Comparison of ENCODE assay signal across 8 cellular contexts in the genomic region with DNA sequence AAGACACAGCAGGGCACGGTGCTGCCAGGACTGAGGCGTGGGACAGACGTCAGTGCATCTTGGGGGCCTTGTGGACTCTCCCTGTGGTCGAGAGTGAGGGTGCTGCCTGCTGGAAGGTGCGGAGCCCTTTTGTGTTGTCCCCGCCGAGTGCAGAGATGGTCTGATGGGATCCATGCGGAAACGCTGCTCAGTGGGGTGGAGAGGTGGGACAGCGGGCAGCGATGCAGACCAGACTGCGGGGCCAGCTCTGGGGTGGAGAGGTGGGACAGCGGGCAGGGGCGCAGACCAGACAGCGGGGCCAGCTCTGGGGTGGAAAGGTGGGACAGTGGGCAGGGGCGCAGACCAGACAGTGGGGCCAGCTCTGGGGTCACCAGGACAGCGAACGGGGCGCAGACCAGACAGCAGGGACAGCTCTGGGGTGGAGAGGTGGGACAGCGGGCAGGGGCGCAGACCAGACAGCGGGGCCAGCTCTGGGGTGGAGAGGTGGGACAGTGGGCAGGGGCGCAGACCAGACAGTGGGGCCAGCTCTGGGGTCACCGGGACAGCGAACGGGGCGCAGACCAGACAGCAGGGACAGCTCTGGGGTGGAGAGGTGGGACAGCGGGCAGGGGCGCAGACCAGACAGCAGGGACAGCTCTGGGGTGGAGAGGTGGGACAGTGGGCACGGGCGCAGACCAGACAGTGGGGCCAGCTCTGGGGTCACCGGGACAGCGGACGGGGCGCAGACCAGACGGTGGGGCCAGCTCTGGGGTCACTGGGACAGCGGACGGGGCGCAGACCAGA. TPM values are rescaled to one million over a fixed set of nuclear protein-coding genes. Genes with fewer than 3 reads are reported as not detected.
"Had no signal": no experiment of that assay in that cellular context is flagged by ENCODE, and none has a peak within 500 bp of the region (broad histone marks: within the 10 kb centered on the region; RNA-seq: fewer than 3 reads in every experiment).

No MANE protein-coding gene starts in this region.

RNA-seq across cellular contexts. Expression of gene MAPK8IP2, which starts 7.7 kb away (rescaled TPM):
- total RNA-seq: ascending aorta had no signal

RNA-seq across cellular contexts. Expression of gene SYCE3, which starts 45.5 kb away (rescaled TPM):
- total RNA-seq: activated B cell treated with CpG ODN at 0.5 μM for 24 hours; activated CD4-positive, alpha-beta T cell treated with anti-CD3 and anti-CD28 coated beads, Interleukin-2, amount 10 ng/mL, durations not matched to agents 24 days and 14 days; activated CD8-positive, alpha-beta memory T cell treated with anti-CD3 and anti-CD28 coated beads for 36 hours; activated CD8-positive, alpha-beta T cell treated with anti-CD3 and anti-CD28 coated beads for 36 hours; activated T-cell treated with anti-CD3 and anti-CD28 coated beads, Interleukin-2, amount 50 U/mL, for 4 hours; ascending aorta; cardiac muscle cell had no signal
- polyA plus RNA-seq: adipose tissue, cardiac muscle cell had no signal
